8 cellular contexts compared by ENCODE assay signal in genomic region chr6:31546339-31546961, GRCh38. TPM values are rescaled to one million over a fixed set of nuclear protein-coding genes. Genes with fewer than 3 reads are reported as not detected.
DNase-seq lines count a peak whose midpoint lies in the region; ATAC-seq, FAIRE-seq and TF ChIP-seq lines count a peak whose summit lies in the region.

ATP6V1G2 (minus strand) TSS chr6:31546608; CDS start chr6:31546559, 49 bp downstream.

- H3K27me3 ChIP-seq in iPS-20b (ENCODE audit: insufficient read depth, low read length) (no peaks in the 10 kb centered on the region), small intestine (ENCODE audit: control insufficient read depth in 2 of 2, insufficient read depth in 2 of 2, low read length in 2 of 2) (no peaks in the 10 kb centered on the region)

- H3K4me1 ChIP-seq in iPS-20b (ENCODE audit: insufficient read depth, low read length) (peaks cover 6% of the 10 kb centered on the region; the same call in 1 of the 2 replicates), small intestine (ENCODE audit: control insufficient read depth in 2 of 2, insufficient read depth in 1 of 2, low read depth in 1 of 2, low read length in 1 of 2) (peaks cover 3 to 5% of the 10 kb centered on the region in 2 donors)

- peak within 1 kb of the TSS; percentile 54 for H3K4me3 ChIP-seq in GM12865 (ENCODE audit: low read depth, low read length)
- H3K4me3 ChIP-seq in iPS-20b (ENCODE audit: low read length) = peak within 1 kb of the TSS; percentile 87
- H3K4me3 ChIP-seq in small intestine (ENCODE audit: low read depth in 1 of 2, low read length in 2 of 2) = peak within 1 kb of the TSS in 1 of 2 donors; percentile 66

- DNase-seq in GM12865 (ENCODE audit: low read depth) (peak; percentile 93), NCI-H2171 treated with DMSO at 0.1 percent for 48 hours (lab: John Stamatoyannopoulos, UW) (peak; percentile 98), T47D (ENCODE audit: low read depth in 1 of 2, low spot score in 1 of 2) (peak; percentile 50 to 96), small intestine (peak; percentile 91)

- WGBS in small intestine, 3 donors = 8 to 12% (median 12%) methylated on average over 11 of the region's 11 CpGs

- H3K27ac ChIP-seq in VCaP (peak within 1 kb of the TSS; percentile 82), iPS-20b (ENCODE audit: low read length) (peak within 1 kb of the TSS; percentile 72), small intestine (ENCODE audit: low read depth in 1 of 2, low read length in 1 of 2) (peak within 1 kb of the TSS; percentile 81 to 86)

- H3K36me3 ChIP-seq in iPS-20b (ENCODE audit: insufficient read depth, low read depth, low read length) = peaks cover 29% of the 10 kb centered on the region
- H3K36me3 ChIP-seq in small intestine (ENCODE audit: control insufficient read depth in 2 of 2, insufficient read depth in 2 of 2, low read length in 2 of 2) = peaks cover 0 to 3% of the 10 kb centered on the region in 2 donors

- FAIRE-seq in small intestine (lab: Jason Lieb, UNC) = no peak

- in situ Hi-C loops in T47D (cut with HindIII; ENCODE audit: low pct_unique_long_range_greater_than_20kb, low sequenced_read_pairs) = no loop called here

- peak; percentile 98 for TF ChIP-seq CTCF in GM12865 (IDR thresholded peaks at IDR 0.05; ENCODE audit: insufficient read depth, low read depth, low read length, missing control alignments)
- peak; percentile 97 for TF ChIP-seq CTCF in VCaP (conservative IDR thresholded peaks at IDR 0.05)

- ATAC-seq in HG03135 (IDR thresholded peaks at IDR 0.05; ENCODE audit: unreplicated experiment) = peak; percentile 46
- no peak for ATAC-seq in GM19463 (IDR thresholded peaks at IDR 0.05; ENCODE audit: unreplicated experiment)

- H3K9me3 ChIP-seq in iPS-20b (ENCODE audit: insufficient read depth, low read depth, low read length) (no peaks in the 10 kb centered on the region), small intestine (ENCODE audit: control insufficient read depth, low read depth) (no peaks in the 10 kb centered on the region)

- peak within 1 kb of the TSS; percentile 82; the same call in 1 of the 2 replicates for H3K9ac ChIP-seq in iPS-20b (ENCODE audit: low read depth, low read length)

RNA-seq across cellular contexts. Expression of gene ATP6V1G2, which starts in this region (rescaled TPM):
- 1 to 10 TPM in 2 of 3 donors, under 1 TPM in 1; 0.81 to 6.3 (median 2.0) TPM for polyA plus RNA-seq in small intestine
